Comparison of ENCODE assay signal across 1 cellular context in genomic region chr17:48575673-48576478, GRCh38.
A peak's percentile ranks its signal among the peaks of the same experiment; 100 is the strongest.
TF ChIP-seq lines count a peak whose summit lies in the region.

No MANE protein-coding gene starts in this region.

TF ChIP-seq in K562, 482 proteins besides CTCF, POLR2A, EP300 and RAD21 (continued from another document):
- 0 out of 4 replicates have a peak, but pooled peaks of 1 of the 2 experiments have one; percentile 68 for TF ChIP-seq UBTF (IDR thresholded peaks at IDR 0.05; ENCODE audit: borderline replicate concordance in 1 of 2, low read depth in 2 of 2, low read length in 2 of 2)
